8 cellular contexts compared by ENCODE assay signal in the genomic region with DNA sequence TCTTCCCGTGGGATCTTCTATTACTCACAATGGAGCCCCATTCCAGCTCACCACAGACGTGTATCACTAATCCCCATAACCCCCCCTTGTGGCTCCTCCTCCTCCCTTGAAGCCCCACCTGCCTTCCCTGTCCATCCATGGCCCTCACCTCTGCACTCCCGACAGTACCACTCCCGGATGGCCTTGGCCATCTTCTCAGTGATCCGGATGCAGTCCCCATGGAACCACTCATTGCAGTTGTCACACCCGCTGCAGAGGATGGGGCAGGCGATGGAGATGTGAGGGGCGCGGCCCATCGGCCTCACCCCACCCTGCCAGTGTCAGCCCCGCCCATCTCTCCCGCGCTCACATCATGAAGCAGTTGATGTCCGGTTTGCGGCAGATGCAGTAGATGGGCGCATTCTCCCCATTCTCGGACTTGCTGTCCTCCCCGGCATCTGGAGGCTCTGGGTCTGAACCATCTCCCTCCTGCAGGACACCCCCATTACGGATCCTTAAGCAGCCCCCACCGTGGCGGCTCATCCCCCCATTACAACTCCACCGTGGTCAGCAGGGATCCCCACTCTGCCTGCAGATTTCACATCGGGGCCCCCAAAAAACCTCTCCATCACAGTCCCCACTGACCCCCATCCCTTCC. TPM values are rescaled to one million over a fixed set of nuclear protein-coding genes. Genes with fewer than 3 reads are reported as not detected.
DNase-seq lines count a peak whose midpoint lies in the region; ATAC-seq and TF ChIP-seq lines count a peak whose summit lies in the region.

No MANE protein-coding gene starts in this region.

- H3K9me3 ChIP-seq in mucosa of descending colon, result no peaks in the 10 kb centered on the region

- H3K36me3 ChIP-seq in mucosa of descending colon (ENCODE audit: low read depth), result peaks cover 6% of the 10 kb centered on the region

- ATAC-seq in mucosa of descending colon (peak; percentile 5), HG03442 (IDR thresholded peaks at IDR 0.05; ENCODE audit: unreplicated experiment) (no peak), GM21526 (IDR thresholded peaks at IDR 0.05; ENCODE audit: low FRiP score, unreplicated experiment) (no peak)

- peak; percentile 36 for DNase-seq in activated naive CD4-positive, alpha-beta T cell treated with Interleukin-2 at 50 U/mL for 16 hours
- DNase-seq in activated naive CD4-positive, alpha-beta T cell (lab: John Stamatoyannopoulos, UW), result no peak
- DNase-seq in RKO (ENCODE audit: low spot score) (peak; percentile 72), mucosa of descending colon (peak; percentile 71 to 84 (median 77))
- DNase-seq in NK-92 treated with Interleukin-12 subunit alpha and Interleukin-12 subunit beta, amount 100 ng/mL, for 24 hours (lab: John Stamatoyannopoulos, UW), result no peak

- TF ChIP-seq CTCF in mucosa of descending colon (IDR thresholded peaks at IDR 0.05), result no peak

- intact Hi-C loops in mucosa of descending colon (cut with DNase I, micrococcal nuclease), result no loop called here

- peak overlapping the region; percentile 50 for H3K4me3 ChIP-seq in mucosa of descending colon

- peaks cover 9% of the 10 kb centered on the region for H3K4me1 ChIP-seq in mucosa of descending colon (ENCODE audit: low read depth)

- H3K27ac ChIP-seq in cingulate gyrus (ENCODE audit: low read depth, low read length), result peak overlapping the region; percentile 10

RNA-seq across cellular contexts. Expression of gene CXXC1, which starts 1.0 kb away (rescaled TPM):
- 10 to 100 TPM; 80.9 to 88.8 (median 83.7) TPM for total RNA-seq in mucosa of descending colon

RNA-seq across cellular contexts. Expression of gene MBD1, which starts 5.2 kb away (rescaled TPM):
- total RNA-seq in mucosa of descending colon, result 10 to 100 TPM; 71.4 to 90.2 (median 75.1) TPM

RNA-seq across cellular contexts. Expression of gene CFAP53, which starts 20.2 kb away (rescaled TPM):
- total RNA-seq in mucosa of descending colon, result under 1 TPM in 2 of 3 donors, not detected in 1; 0.27 to 0.47 TPM

Comparison
In these comparisons a context has a peak if more than half of its experiments do, and no peak if none do; other contexts are left out.
1. DNase-seq: peak in activated naive CD4-positive, alpha-beta T cell treated with Interleukin-2 at 50 U/mL for 16 hours (single experiment), RKO (single experiment) and mucosa of descending colon (3 of 3); none in activated naive CD4-positive, alpha-beta T cell (0 of 4) and NK-92 treated with Interleukin-12 subunit alpha and Interleukin-12 subunit beta, amount 100 ng/mL, for 24 hours (single experiment).